In genomic region chr2:196166876-196167275, GRCh38 we compare ENCODE assay signal across 8 cellular contexts. TPM values are rescaled to one million over a fixed set of nuclear protein-coding genes. Genes with fewer than 3 reads are reported as not detected.
DNase-seq lines count a peak whose midpoint lies in the region; ATAC-seq and TF ChIP-seq lines count a peak whose summit lies in the region.

No MANE protein-coding gene starts in this region.

- H3K27ac ChIP-seq in AG04450 (ENCODE audit: low read depth, low read length) (peak overlapping the region; percentile 68), GM23338 (ENCODE audit: low read depth) (no peak overlapping the region)

- H3K36me3 Mint-ChIP-seq in GM23338 (ENCODE audit: low read depth) (peaks cover 7% of the 10 kb centered on the region; the same call in 2 of the 3 replicates), T-helper 17 cell (ENCODE audit: low read depth) (peaks cover 29% of the 10 kb centered on the region), progenitor cell of endocrine pancreas (ENCODE audit: insufficient read depth) (peaks cover 2% of the 10 kb centered on the region)

- TF ChIP-seq CTCF in AG04450 (IDR thresholded peaks at IDR 0.05; ENCODE audit: low read depth, low read length) (no peak), GM23338 (conservative IDR thresholded peaks at IDR 0.05; ENCODE audit: low read depth in 2 of 2) (no peak), progenitor cell of endocrine pancreas (IDR thresholded peaks at IDR 0.05; ENCODE audit: unreplicated experiment) (no peak), omental fat pad (IDR thresholded peaks at IDR 0.05) (no peak)

- peaks cover 33% of the 10 kb centered on the region for H3K4me1 Mint-ChIP-seq in GM23338
- peaks cover 38% of the 10 kb centered on the region for H3K4me1 Mint-ChIP-seq in T-helper 17 cell
- H3K4me1 Mint-ChIP-seq in progenitor cell of endocrine pancreas (ENCODE audit: low read depth) = peaks cover 5% of the 10 kb centered on the region

- H3K9me3 ChIP-seq in AG04450 (ENCODE audit: control insufficient read depth, insufficient read depth, low read length) (peaks cover 4% of the 10 kb centered on the region; the same call in 1 of the 2 replicates), T-helper 17 cell (ENCODE audit: control insufficient read depth, low read length, poor library complexity, severe bottlenecking) (no peaks in the 10 kb centered on the region)

- POLR2A ChIA-PET in AG04450 (lab: Yijun Ruan, JAX) = interaction anchor here (1.0 kb wide), 1 partner anchor 9 kb away, joined by 4 read pairs; no protein-coding TSS in a partner anchor

- intact Hi-C loops in left ventricle myocardium superior (cut with micrococcal nuclease) = no loop called here

- H4K20me1 ChIP-seq in GM23338 (replicated peaks; ENCODE audit: insufficient read depth) = 0 out of 2 replicates have a peak, but pooled peaks cover 5% of the 10 kb centered on the region

- DNase-seq in AG04450 (ENCODE audit: low read depth, low spot score) (peak; percentile 51), GM23338 (ENCODE audit: low spot score) (no peak), T-helper 17 cell (no peak), foreskin melanocyte (peak; percentile 17), NCI-H2227 (lab: John Stamatoyannopoulos, UW; ENCODE audit: unreplicated experiment) (no peak), progenitor cell of endocrine pancreas (ENCODE audit: low spot score, unreplicated experiment) (no peak), left ventricle myocardium superior (no peak), omental fat pad (ENCODE audit: low spot score) (no peak)

- no peaks in the 10 kb centered on the region for H3K9me3 Mint-ChIP-seq in GM23338
- no peaks in the 10 kb centered on the region for H3K9me3 Mint-ChIP-seq in progenitor cell of endocrine pancreas (ENCODE audit: low read depth)

- H3F3A ChIP-seq in GM23338 (replicated peaks; ENCODE audit: low read depth) = no peaks in the 10 kb centered on the region

- peak overlapping the region; percentile 87 for H3K4me3 ChIP-seq in AG04450 (ENCODE audit: low read depth, low read length)
- H3K4me3 ChIP-seq in GM23338 = no peak overlapping the region

- no peaks in the 10 kb centered on the region for H3K9me2 ChIP-seq in GM23338 (ENCODE audit: insufficient read depth)

- H2AFZ ChIP-seq in GM23338 = no peak overlapping the region

- H3K4me3 Mint-ChIP-seq in GM23338 (no peak overlapping the region), T-helper 17 cell (peak overlapping the region; percentile 93), progenitor cell of endocrine pancreas (ENCODE audit: low read depth) (no peak overlapping the region)

- peaks cover 60% of the 10 kb centered on the region for H3K79me2 ChIP-seq in GM23338 (replicated peaks; ENCODE audit: insufficient read depth)

- ATAC-seq in GM23338 (no peak), T-helper 17 cell (peak; percentile 16), left ventricle myocardium superior (no peak), omental fat pad (ENCODE audit: low FRiP score) (no peak)

- H3K4me2 ChIP-seq in GM23338 = peak overlapping the region; percentile 40; the same call in 1 of the 2 replicates

- H3K4me1 ChIP-seq in GM23338 (ENCODE audit: insufficient read depth) = peaks cover 44% of the 10 kb centered on the region

- H3K27me3 Mint-ChIP-seq in GM23338 (ENCODE audit: insufficient read depth, low read depth, poor library complexity) (no peaks in the 10 kb centered on the region), T-helper 17 cell (no peaks in the 10 kb centered on the region), progenitor cell of endocrine pancreas (peaks cover 4% of the 10 kb centered on the region)

- H3K27ac Mint-ChIP-seq in GM23338 (peak overlapping the region; percentile 61; the same call in 1 of the 2 replicates), T-helper 17 cell (peak overlapping the region; percentile 100), progenitor cell of endocrine pancreas (no peak overlapping the region)

- H3K27me3 ChIP-seq in AG04450 (ENCODE audit: control insufficient read depth, insufficient read depth, low read length) (no peaks in the 10 kb centered on the region), GM23338 (ENCODE audit: insufficient read depth) (peaks cover 15% of the 10 kb centered on the region)

- no peaks in the 10 kb centered on the region for H3K36me3 ChIP-seq in GM23338 (ENCODE audit: insufficient read depth)

- CTCF ChIA-PET in AG04450 (lab: Charles Lee) = interaction anchor here (0.6 to 2.1 kb wide), 7 partner anchors 11 to 170 kb away, joined by 3 to 10 read pairs (median 5); partner anchors contain the start of gene DNAH7

TF ChIP-seq in GM23338, 12 proteins besides CTCF, POLR2A, EP300 and RAD21:
- no peak for TF ChIP-seq ZNF114 (CRISPR knock-in tag; IDR thresholded peaks at IDR 0.05)
- TF ChIP-seq ZNF462 (CRISPR knock-in tag; IDR thresholded peaks at IDR 0.05) = no peak

RNA-seq across cellular contexts. Expression of gene STK17B, which starts 4.5 kb away (rescaled TPM):
- 26.0 and 31.8 TPM in 2 replicates for polyA plus RNA-seq in AG04450 (2011; rRNA removed)
- 20.7 and 34.9 TPM in 2 replicates for polyA minus RNA-seq in AG04450 (2011; rRNA and poly(A)+ RNA removed)
- 12.8 and 13.7 TPM in 2 replicates for total RNA-seq in GM23338 (2014; rRNA removed; shearing (Covaris generic))
- polyA plus RNA-seq in GM23338 (2016; fragmentation: Nextera tagmentation; extraction: Ambion mirVana) = 4.3 and 5.7 TPM in 2 replicates
- total RNA-seq in T-helper 17 cell = 100 to 1,000 TPM; 417 to 460 TPM
- 3.4 and 3.6 TPM in 2 replicates for total RNA-seq in progenitor cell of endocrine pancreas
- 7.2 TPM for total RNA-seq in left ventricle myocardium superior
- total RNA-seq in omental fat pad = 10 to 100 TPM; 39.2 to 89.9 (median 60.7) TPM

Comparison
In these comparisons a context has a peak if more than half of its experiments do, and no peak if none do; other contexts are left out.
1. DNase-seq: peak in AG04450 (single experiment) and foreskin melanocyte (single experiment); none in GM23338 (single experiment), T-helper 17 cell (0 of 3), NCI-H2227 (single experiment), progenitor cell of endocrine pancreas (single experiment), left ventricle myocardium superior (single experiment) and omental fat pad (single experiment).
2. RNA of gene STK17B, which starts 4.5 kb away (total RNA-seq): 417 to 460 TPM in T-helper 17 cell; 39.2 to 89.9 TPM in omental fat pad, 12.8 to 13.7 TPM in GM23338, 7.2 TPM in left ventricle myocardium superior (single experiment) and 3.4 to 3.6 TPM in progenitor cell of endocrine pancreas; every median in the first group is over 4 times any median in the second.